In the genomic region with DNA sequence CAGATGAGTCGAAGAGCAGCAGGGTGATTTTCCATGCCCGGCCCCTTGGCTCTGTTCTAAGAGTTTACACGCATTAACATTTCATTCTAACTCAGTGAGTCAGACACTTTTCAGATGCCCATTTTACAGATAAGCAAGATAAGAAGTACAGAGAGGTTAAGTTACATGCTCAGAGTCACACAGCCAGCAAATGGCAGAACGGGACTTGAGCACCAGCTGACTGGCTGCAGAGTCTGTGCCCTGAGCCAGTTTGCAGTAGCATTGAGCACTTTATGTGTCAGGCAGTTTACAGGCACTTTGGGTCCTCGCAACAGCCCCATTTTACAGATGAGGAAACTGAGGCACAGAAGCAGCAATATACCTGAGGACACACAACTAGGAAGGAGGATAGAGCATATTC, we compare ENCODE assay signal across 20 cellular contexts. TPM values are rescaled to one million over a fixed set of nuclear protein-coding genes. Genes with fewer than 3 reads are reported as not detected.
A peak's percentile ranks its signal among the peaks of the same experiment; 100 is the strongest.
DNase-seq lines count a peak whose midpoint lies in the region; ATAC-seq and TF ChIP-seq lines count a peak whose summit lies in the region.
"Had no signal": no experiment of that assay in that cellular context is flagged by ENCODE, and none has a peak within 500 bp of the region (broad histone marks: within the 10 kb centered on the region; RNA-seq: fewer than 3 reads in every experiment).

No MANE protein-coding gene starts in this region.

- no peak for TF ChIP-seq CTCF in Calu3 (IDR thresholded peaks at IDR 0.05; ENCODE audit: unreplicated experiment)
- no peak for TF ChIP-seq CTCF in HFFc6 (IDR thresholded peaks at IDR 0.05)
- TF ChIP-seq CTCF in fibroblast of the aortic adventitia (IDR thresholded peaks at IDR 0.05; ENCODE audit: insufficient read depth, low read length) = no peak

- H3K27ac Mint-ChIP-seq in Calu3 (ENCODE audit: unreplicated experiment) (peak overlapping the region; percentile 19), HFFc6 (peak overlapping the region; percentile 67; the same call in 1 of the 2 replicates), T-helper 17 cell (peak overlapping the region; percentile 34)
- H3K27ac Mint-ChIP-seq: stimulated activated naive B cell treated with anti-CD40 and anti-IgM and Interleukin-4, amounts not matched to agents 10 μg/mL and 1 μg/mL and 100 μg/mL, for 72 hours had no signal

- no peaks in the 10 kb centered on the region for H3K9me3 ChIP-seq in T-helper 17 cell (ENCODE audit: control insufficient read depth, low read length, poor library complexity, severe bottlenecking)
- H3K9me3 ChIP-seq: MG63, ovary, right lobe of liver, thyroid gland had no signal

- H3K36me3 Mint-ChIP-seq in Calu3 (ENCODE audit: insufficient read depth, unreplicated experiment) = peaks cover 53% of the 10 kb centered on the region
- peaks cover 12% of the 10 kb centered on the region for H3K36me3 Mint-ChIP-seq in HFFc6 (ENCODE audit: low read depth)
- peaks cover 8% of the 10 kb centered on the region for H3K36me3 Mint-ChIP-seq in T-helper 17 cell (ENCODE audit: low read depth)

- no peaks in the 10 kb centered on the region for H3K27me3 Mint-ChIP-seq in Calu3 (ENCODE audit: unreplicated experiment)
- peaks cover 4% of the 10 kb centered on the region for H3K27me3 Mint-ChIP-seq in HFFc6 (ENCODE audit: insufficient read depth)
- no peaks in the 10 kb centered on the region for H3K27me3 Mint-ChIP-seq in T-helper 17 cell

- intact Hi-C loops in Calu3 (cut with micrococcal nuclease; ENCODE audit: unreplicated experiment) = loop anchor here (2.0 kb wide), 3 partner anchors 92 to 118 kb away; no protein-coding TSS in a partner anchor

- H3K9me3 Mint-ChIP-seq in Calu3 (ENCODE audit: low read depth, unreplicated experiment) (no peaks in the 10 kb centered on the region), HFFc6 (peaks cover 4% of the 10 kb centered on the region)
- H3K9me3 Mint-ChIP-seq: stimulated activated naive B cell treated with anti-CD40 and anti-IgM and Interleukin-4, amounts not matched to agents 10 μg/mL and 1 μg/mL and 100 μg/mL, for 72 hours had no signal

- TSS peak; percentile 32 for BruUV-seq in Calu3 (replicated peaks; lab: Mats Ljungman, UMichigan)

- CTCF ChIA-PET in Calu3 (lab: Charles Lee) = interaction anchor here (1.1 to 1.3 kb wide), 3 partner anchors 21 to 94 kb away, joined by 3 to 6 read pairs (median 5); no protein-coding TSS in a partner anchor

- H3K4me1 Mint-ChIP-seq in Calu3 (ENCODE audit: low read depth, unreplicated experiment) = no peaks in the 10 kb centered on the region
- H3K4me1 Mint-ChIP-seq in HFFc6 (ENCODE audit: low read depth) = peaks cover 40% of the 10 kb centered on the region
- peaks cover 4% of the 10 kb centered on the region for H3K4me1 Mint-ChIP-seq in T-helper 17 cell

- H3K4me3 Mint-ChIP-seq in Calu3 (ENCODE audit: low read depth, unreplicated experiment) (no peak overlapping the region), HFFc6 (no peak overlapping the region), T-helper 17 cell (no peak overlapping the region)
- H3K4me3 Mint-ChIP-seq: stimulated activated naive B cell treated with anti-CD40 and anti-IgM and Interleukin-4, amounts not matched to agents 10 μg/mL and 1 μg/mL and 100 μg/mL, for 72 hours had no signal

- no peak for ATAC-seq in T-helper 17 cell
- ATAC-seq: stimulated activated naive B cell treated with anti-CD40 and anti-IgM and Interleukin-4, amounts not matched to agents 10 μg/mL and 1 μg/mL and 100 μg/mL, for 72 hours had no signal

- H3K4me3 ChIP-seq in fibroblast of the aortic adventitia (ENCODE audit: low read depth, low read length) = no peak overlapping the region
- H3K4me3 ChIP-seq: MG63, ovary, right lobe of liver, thyroid gland had no signal

- no peak for DNase-seq in Calu3
- peak; percentile 43 for DNase-seq in HFFc6
- DNase-seq in T-helper 17 cell = no peak
- peak; percentile 52 for DNase-seq in fibroblast of the aortic adventitia (ENCODE audit: low read depth)
- no peak for DNase-seq in NCI-H2081 (lab: John Stamatoyannopoulos, UW)
- DNase-seq in RPMI8226 = no peak
- DNase-seq in NCI-H2196 treated with DMSO at 0.1 percent for 48 hours (lab: John Stamatoyannopoulos, UW; ENCODE audit: unreplicated experiment) = no peak
- DNase-seq: activated naive CD4-positive, alpha-beta T cell treated with Interleukin-2 at 50 U/mL for 16 hours; EL; MG63; NCI-H2029 treated with DMSO at 0.1 percent for 48 hours; NCI-H510A; SIG-M5; stimulated activated naive B cell treated with anti-CD40 and anti-IgM and Interleukin-4, amounts not matched to agents 10 μg/mL and 1 μg/mL and 100 μg/mL, for 72 hours; T-helper 1 cell; thyroid gland; WERI-Rb-1 had no signal

RNA-seq across cellular contexts. Expression of a gene that starts 19.0 kb away (rescaled TPM):
- total RNA-seq in Calu3 (2022) (not detected in 2 replicates), T-helper 17 cell (not detected), fibroblast of the aortic adventitia (ENCODE audit: low replicate concordance) (8.5 and 26.9 TPM in 2 replicates)
- total RNA-seq in HFFc6 (2021; fragmentation: NEBNext Ultra II Directional; extraction: Animal tissue kit (Norgen Biotek cat#: 25700)) = 10 to 100 TPM in 4 of 6 experiments, 1 to 10 TPM in 2; 6.3 to 10.6 (median 10.2) TPM

RNA-seq across cellular contexts. Expression of a gene that starts 34.3 kb away (rescaled TPM):
- not detected in 2 replicates for total RNA-seq in Calu3 (2022)
- total RNA-seq in HFFc6 (2021; fragmentation: NEBNext Ultra II Directional; extraction: Animal tissue kit (Norgen Biotek cat#: 25700)) = under 1 TPM in 3 of 6 experiments, not detected in 3; 0.05 to 0.09 (median 0.07) TPM
- total RNA-seq in T-helper 17 cell = under 1 TPM; 0.10 to 0.12 TPM
- not detected in 2 replicates for total RNA-seq in fibroblast of the aortic adventitia (ENCODE audit: low replicate concordance)
- total RNA-seq: lung microvascular endothelial cell, right lobe of liver had no signal

RNA-seq across cellular contexts. Expression of a gene that starts 47.5 kb away (rescaled TPM):
- total RNA-seq in Calu3 (2022) = 124 and 128 TPM in 2 replicates
- 10 to 100 TPM; 62.8 to 80.6 (median 76.3) TPM for total RNA-seq in HFFc6 (2021; fragmentation: NEBNext Ultra II Directional; extraction: Animal tissue kit (Norgen Biotek cat#: 25700))
- total RNA-seq in T-helper 17 cell = 10 to 100 TPM; 34.8 to 42.8 TPM
- 14.9 and 52.4 TPM in 2 replicates for total RNA-seq in fibroblast of the aortic adventitia (ENCODE audit: low replicate concordance)

Comparison
In these comparisons a context has a peak if more than half of its experiments do, and no peak if none do; other contexts are left out.
1. DNase-seq: peak in HFFc6 (single experiment) and fibroblast of the aortic adventitia (single experiment); none in Calu3 (single experiment), T-helper 17 cell (0 of 3), NCI-H2081 (0 of 2), RPMI8226 (single experiment) and NCI-H2196 treated with DMSO at 0.1 percent for 48 hours (single experiment).
2. Peak in every context shown above with its lines, with median percentiles within 50 percentile points of each other: H3K27ac Mint-ChIP-seq.